ENCODE assay signal across 17 cellular contexts in the genomic region with DNA sequence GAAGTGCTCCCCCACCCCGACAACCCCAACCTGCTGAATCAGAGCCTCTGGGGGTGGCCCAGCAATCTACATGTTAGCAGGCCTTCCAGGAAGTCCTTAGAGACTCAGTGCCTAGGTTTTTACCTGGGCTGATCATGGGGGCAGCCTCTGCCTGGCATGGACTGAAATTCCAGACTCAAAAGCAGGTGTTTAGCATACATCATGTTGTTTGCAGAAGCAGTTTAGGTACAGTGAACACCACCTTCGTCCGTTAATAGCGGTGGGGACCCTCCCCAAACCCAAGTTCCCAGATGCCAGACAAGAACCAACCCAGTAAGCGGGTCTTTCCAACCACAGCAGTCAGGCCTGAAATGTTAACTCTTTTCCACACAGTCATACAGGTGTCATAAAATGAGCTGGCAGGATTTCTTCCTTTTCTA. TPM values are rescaled to one million over a fixed set of nuclear protein-coding genes. Genes with fewer than 3 reads are reported as not detected.
A peak's percentile ranks its signal among the peaks of the same experiment; 100 is the strongest.
DNase-seq lines count a peak whose midpoint lies in the region; ATAC-seq and TF ChIP-seq lines count a peak whose summit lies in the region.
"Had no signal": no experiment of that assay in that cellular context is flagged by ENCODE, and none has a peak within 500 bp of the region (broad histone marks: within the 10 kb centered on the region; RNA-seq: fewer than 3 reads in every experiment).

No MANE protein-coding gene starts in this region.

- no peak overlapping the region for H3K4me3 Mint-ChIP-seq in stimulated activated effector memory CD8-positive, alpha-beta T cell treated with anti-CD3 and anti-CD28 coated beads, Interleukin-12 subunit alpha, Interleukin-12 subunit beta, amount 100 ng/mL, for 72 hours
- H3K4me3 Mint-ChIP-seq: naive B cell had no signal

- no peak for TF ChIP-seq CTCF in foreskin keratinocyte (conservative IDR thresholded peaks at IDR 0.05)

- H3K27ac Mint-ChIP-seq in stimulated activated effector memory CD8-positive, alpha-beta T cell treated with anti-CD3 and anti-CD28 coated beads, Interleukin-12 subunit alpha, Interleukin-12 subunit beta, amount 100 ng/mL, for 72 hours = no peak overlapping the region
- H3K27ac Mint-ChIP-seq: naive B cell had no signal

- no peaks in the 10 kb centered on the region for H3K36me3 Mint-ChIP-seq in stimulated activated effector memory CD8-positive, alpha-beta T cell treated with anti-CD3 and anti-CD28 coated beads, Interleukin-12 subunit alpha, Interleukin-12 subunit beta, amount 100 ng/mL, for 72 hours
- H3K36me3 Mint-ChIP-seq: naive B cell had no signal

- H3K4me1 ChIP-seq in foreskin keratinocyte = peaks cover 7% of the 10 kb centered on the region
- H3K4me1 ChIP-seq: prostate gland had no signal

- no peak overlapping the region for H3K27ac ChIP-seq in foreskin keratinocyte
- H3K27ac ChIP-seq: prostate gland had no signal

- peaks cover 2% of the 10 kb centered on the region for H3K9me3 Mint-ChIP-seq in stimulated activated effector memory CD8-positive, alpha-beta T cell treated with anti-CD3 and anti-CD28 coated beads, Interleukin-12 subunit alpha, Interleukin-12 subunit beta, amount 100 ng/mL, for 72 hours

- H3K4me1 Mint-ChIP-seq in stimulated activated effector memory CD8-positive, alpha-beta T cell treated with anti-CD3 and anti-CD28 coated beads, Interleukin-12 subunit alpha, Interleukin-12 subunit beta, amount 100 ng/mL, for 72 hours = peaks cover 12% of the 10 kb centered on the region
- H3K4me1 Mint-ChIP-seq: naive B cell had no signal

- H3K27me3 ChIP-seq in foreskin keratinocyte = peaks cover 9% of the 10 kb centered on the region

- peak; percentile 28 for DNase-seq in activated T-cell treated with anti-CD3 and anti-CD28 coated beads for 24 hours (ENCODE audit: low read depth)
- no peak for DNase-seq in activated T-cell treated with anti-CD3 and anti-CD28 coated beads, Interleukin-2, amount 50 U/mL, for 1 hour
- DNase-seq in SHP77 treated with DMSO at 0.1 percent for 48 hours (lab: John Stamatoyannopoulos, UW) = peak; percentile 78
- no peak for DNase-seq in foreskin keratinocyte
- DNase-seq in stimulated activated effector memory CD8-positive, alpha-beta T cell treated with anti-CD3 and anti-CD28 coated beads, Interleukin-12 subunit alpha, Interleukin-12 subunit beta, amount 100 ng/mL, for 72 hours (ENCODE audit: low spot score in 2 of 2) = peak in 1 of 2 donors; percentile 56
- no peak for DNase-seq in NCI-H774 (lab: John Stamatoyannopoulos, UW)
- DNase-seq: COR-L47, GF-D8, naive B cell, NCI-H187, T-helper 1 cell had no signal

- peak; percentile 92 for ATAC-seq in foreskin keratinocyte
- peak; percentile 76 for ATAC-seq in stimulated activated effector memory CD8-positive, alpha-beta T cell treated with anti-CD3 and anti-CD28 coated beads, Interleukin-12 subunit alpha, Interleukin-12 subunit beta, amount 100 ng/mL, for 72 hours
- ATAC-seq in HG03175 (IDR thresholded peaks at IDR 0.05; ENCODE audit: unreplicated experiment) = no peak
- ATAC-seq in GM21786 (IDR thresholded peaks at IDR 0.05; ENCODE audit: unreplicated experiment) = no peak

RNA-seq across cellular contexts. Expression of a gene that starts 26.4 kb away (rescaled TPM):
- not detected in 2 replicates for total RNA-seq in foreskin keratinocyte
- polyA plus RNA-seq in foreskin keratinocyte = not detected in 2 replicates
- total RNA-seq: chondrocyte, liver, ureter had no signal
- polyA plus RNA-seq: liver had no signal

Comparison
In these comparisons a context has a peak if more than half of its experiments do, and no peak if none do; other contexts are left out.
1. DNase-seq: peak in activated T-cell treated with anti-CD3 and anti-CD28 coated beads for 24 hours (single experiment) and SHP77 treated with DMSO at 0.1 percent for 48 hours (single experiment); none in activated T-cell treated with anti-CD3 and anti-CD28 coated beads, Interleukin-2, amount 50 U/mL, for 1 hour (single experiment), foreskin keratinocyte (0 of 2) and NCI-H774 (single experiment).
2. ATAC-seq: peak in foreskin keratinocyte (single experiment) and stimulated activated effector memory CD8-positive, alpha-beta T cell treated with anti-CD3 and anti-CD28 coated beads, Interleukin-12 subunit alpha, Interleukin-12 subunit beta, amount 100 ng/mL, for 72 hours (single experiment); none in HG03175 (single experiment) and GM21786 (single experiment).